In the genomic region with DNA sequence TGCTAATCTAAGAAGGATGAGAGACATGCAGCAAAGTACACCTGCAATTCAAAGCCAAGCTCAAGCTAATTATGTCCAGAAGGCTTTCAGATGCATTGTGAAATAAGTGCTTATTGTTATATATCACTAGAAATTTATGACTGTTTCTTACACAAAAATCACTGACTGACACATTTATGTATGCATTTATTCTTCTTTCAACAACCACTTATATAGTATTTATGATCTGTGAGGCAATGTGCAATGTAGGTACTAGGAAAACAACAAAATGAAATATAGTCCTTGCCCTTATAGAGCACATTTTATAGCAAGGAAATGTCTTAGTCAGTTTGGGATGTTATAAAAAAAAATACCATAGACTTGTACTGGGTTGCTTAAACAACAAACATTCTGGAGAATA, we compare ENCODE assay signal across 1 cellular context.
TF ChIP-seq lines count a peak whose summit lies in the region.

No MANE protein-coding gene starts in this region.

TF ChIP-seq in HEK293, 187 proteins besides CTCF, POLR2A, EP300 and RAD21 (continued from another document):
- TF ChIP-seq, protein P1, sequence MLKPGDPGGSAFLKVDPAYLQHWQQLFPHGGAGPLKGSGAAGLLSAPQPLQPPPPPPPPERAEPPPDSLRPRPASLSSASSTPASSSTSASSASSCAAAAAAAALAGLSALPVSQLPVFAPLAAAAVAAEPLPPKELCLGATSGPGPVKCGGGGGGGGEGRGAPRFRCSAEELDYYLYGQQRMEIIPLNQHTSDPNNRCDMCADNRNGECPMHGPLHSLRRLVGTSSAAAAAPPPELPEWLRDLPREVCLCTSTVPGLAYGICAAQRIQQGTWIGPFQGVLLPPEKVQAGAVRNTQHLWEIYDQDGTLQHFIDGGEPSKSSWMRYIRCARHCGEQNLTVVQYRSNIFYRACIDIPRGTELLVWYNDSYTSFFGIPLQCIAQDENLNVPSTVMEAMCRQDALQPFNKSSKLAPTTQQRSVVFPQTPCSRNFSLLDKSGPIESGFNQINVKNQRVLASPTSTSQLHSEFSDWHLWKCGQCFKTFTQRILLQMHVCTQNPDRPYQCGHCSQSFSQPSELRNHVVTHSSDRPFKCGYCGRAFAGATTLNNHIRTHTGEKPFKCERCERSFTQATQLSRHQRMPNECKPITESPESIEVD (tag by site-specific recombination; IDR thresholded peaks at IDR 0.05): peak; percentile 54
- TF ChIP-seq ZNF530 (tag by site-specific recombination; IDR thresholded peaks at IDR 0.05; ENCODE audit: low read depth) (no peak), ZNF677 (tag by site-specific recombination; IDR thresholded peaks at IDR 0.05) (no peak), BCL11B (tag by site-specific recombination; IDR thresholded peaks at IDR 0.05; ENCODE audit: low read depth) (no peak), PATZ1 (tag by site-specific recombination; IDR thresholded peaks at IDR 0.05) (no peak), ZNF548 (tag by site-specific recombination; IDR thresholded peaks at IDR 0.05) (no peak), ZNF148 (tag by site-specific recombination; IDR thresholded peaks at IDR 0.05; ENCODE audit: borderline replicate concordance) (no peak), ZNF184 (tag by site-specific recombination; IDR thresholded peaks at IDR 0.05) (no peak), ZNF549 (tag by site-specific recombination; IDR thresholded peaks at IDR 0.05) (no peak)
